Comparison of ENCODE assay signal across 8 cellular contexts in the genomic region with DNA sequence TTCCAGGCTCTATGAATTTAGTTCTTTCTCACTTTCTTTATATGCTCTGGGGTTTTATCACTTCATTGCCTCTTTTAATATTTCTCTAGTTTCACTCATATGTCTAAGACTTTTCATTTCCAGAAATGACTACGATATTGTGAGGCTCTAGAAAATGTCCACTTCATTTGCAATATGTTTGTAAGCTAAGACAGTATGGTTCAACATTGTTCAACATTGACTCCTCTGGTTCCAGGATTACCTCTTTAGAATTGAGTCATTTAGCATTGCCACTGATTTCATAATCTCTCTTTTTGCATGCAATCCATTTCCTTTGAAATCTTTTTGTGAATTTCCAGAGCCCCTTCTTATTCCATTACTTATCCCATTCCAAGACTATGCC. TPM values are rescaled to one million over a fixed set of nuclear protein-coding genes. Genes with fewer than 3 reads are reported as not detected.
DNase-seq lines count a peak whose midpoint lies in the region; ATAC-seq lines count a peak whose summit lies in the region.

No MANE protein-coding gene starts in this region.

- DNase-seq in ELR (ENCODE audit: low read depth) (peak; percentile 93), dermis blood vessel endothelial cell (peak; percentile 42), pons (ENCODE audit: low spot score) (no peak), activated gamma-delta T cell (lab: John Stamatoyannopoulos, UW) (no peak), putamen (ENCODE audit: low spot score) (no peak), iPS-NIHi7 (ENCODE audit: extremely low spot score) (no peak)

- ATAC-seq in GM21515 (IDR thresholded peaks at IDR 0.05; ENCODE audit: unreplicated experiment) (peak; percentile 80), HG03571 (IDR thresholded peaks at IDR 0.05; ENCODE audit: unreplicated experiment) (peak; percentile 86)

RNA-seq across cellular contexts. Expression of gene BBS12, which starts 32.3 kb away (rescaled TPM):
- total RNA-seq in dermis blood vessel endothelial cell = 5.2 and 6.0 TPM in 2 replicates

Comparison
In these comparisons a context has a peak if more than half of its experiments do, and no peak if none do; other contexts are left out.
1. DNase-seq: peak in ELR (single experiment) and dermis blood vessel endothelial cell (single experiment); none in pons (single experiment), activated gamma-delta T cell (single experiment), putamen (single experiment) and iPS-NIHi7 (single experiment).